ENCODE assay signal across 20 cellular contexts in the genomic region with DNA sequence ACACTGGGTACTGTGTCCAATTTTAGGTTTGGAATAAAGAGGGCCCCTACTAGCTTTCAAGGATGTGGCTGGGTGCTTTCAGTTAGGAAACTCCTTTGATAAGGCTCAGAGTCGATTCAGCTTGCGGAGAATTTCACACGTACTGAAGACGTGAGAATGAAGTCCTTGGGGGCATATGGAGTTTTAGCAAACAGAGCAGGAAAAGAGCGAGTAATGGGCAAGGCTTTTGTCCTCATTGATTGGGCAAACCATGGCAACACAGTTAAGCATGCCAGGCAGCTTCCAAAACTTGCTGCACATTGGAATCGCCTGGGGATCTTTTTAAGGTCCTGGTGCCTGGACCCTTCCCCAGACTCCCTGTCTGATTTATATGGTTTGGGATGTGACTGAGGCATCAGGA. TPM values are rescaled to one million over a fixed set of nuclear protein-coding genes. Genes with fewer than 3 reads are reported as not detected.
"Had no signal": no experiment of that assay in that cellular context is flagged by ENCODE, and none has a peak within 500 bp of the region (broad histone marks: within the 10 kb centered on the region; RNA-seq: fewer than 3 reads in every experiment).

No MANE protein-coding gene starts in this region.

- DNase-seq: activated CD4-positive, alpha-beta T cell treated with anti-CD3 and anti-CD28 coated beads for 4 hours; activated CD8-positive, alpha-beta memory T cell treated with anti-CD3 and anti-CD28 coated beads, Interleukin-2, amount 50 U/mL, for 4 hours; activated CD8-positive, alpha-beta T cell treated with anti-CD3 and anti-CD28 coated beads for 36 hours; activated gamma-delta T cell treated with Interleukin-2 at 50 U/mL for 16 hours; activated naive CD4-positive, alpha-beta T cell treated with anti-CD3 and anti-CD28 coated beads, Interleukin-2, amount 10 ng/mL, durations not matched to agents 7 days and 5 days; activated naive CD8-positive, alpha-beta T cell treated with anti-CD3 and anti-CD28 coated beads for 36 hours; activated T-cell treated with anti-CD3 and anti-CD28 coated beads, Interleukin-2, amount 50 U/mL, for 72 hours; caudate nucleus; NCI-H1092 treated with DMSO at 0.1 percent for 48 hours; NCI-H1417 treated with DMSO at 0.1 percent for 48 hours; NCI-H1694; NCI-H2029; NCI-H510A treated with DMSO at 0.1 percent for 48 hours; PC-3; SHP77; WERI-Rb-1 had no signal

- H3K4me3 Mint-ChIP-seq: activated CD8-positive, alpha-beta T cell treated with anti-CD3 and anti-CD28 coated beads for 36 hours; activated naive CD4-positive, alpha-beta T cell treated with anti-CD3 and anti-CD28 coated beads, Interleukin-2, amount 10 ng/mL, durations not matched to agents 7 days and 5 days; activated naive CD8-positive, alpha-beta T cell treated with anti-CD3 and anti-CD28 coated beads for 36 hours; activated T-cell treated with anti-CD3 and anti-CD28 coated beads, Interleukin-2, amount 50 U/mL, for 72 hours had no signal

- ATAC-seq: activated CD4-positive, CD25-positive, alpha-beta regulatory T cell treated with anti-CD3 and anti-CD28 coated beads, Interleukin-2, amount 50 U/mL, for 24 hours; activated CD8-positive, alpha-beta T cell treated with anti-CD3 and anti-CD28 coated beads for 36 hours; activated T-cell treated with anti-CD3 and anti-CD28 coated beads, Interleukin-2, amount 50 U/mL, for 72 hours; PC-3 had no signal

- H3K36me3 ChIP-seq: WERI-Rb-1 had no signal

- H3K9me3 Mint-ChIP-seq: activated CD8-positive, alpha-beta T cell treated with anti-CD3 and anti-CD28 coated beads for 36 hours; activated naive CD8-positive, alpha-beta T cell treated with anti-CD3 and anti-CD28 coated beads for 36 hours; activated T-helper 2 cell treated with anti-CD3 and anti-CD28 coated beads, Interferon-gamma antibody, Interleukin-2, Interleukin-4, amounts not matched to agents 10 μg/mL and 5 μg/mL and 100 μg/mL, durations not matched to agents 14 hours and 24 hours and 36 hours had no signal

- H3K27ac Mint-ChIP-seq: activated T-cell treated with anti-CD3 and anti-CD28 coated beads, Interleukin-2, amount 50 U/mL, for 72 hours; activated T-helper 2 cell treated with anti-CD3 and anti-CD28 coated beads, Interferon-gamma antibody, Interleukin-2, Interleukin-4, amounts not matched to agents 10 μg/mL and 5 μg/mL and 100 μg/mL, durations not matched to agents 14 hours and 24 hours and 36 hours had no signal

- H3K27me3 Mint-ChIP-seq: activated CD8-positive, alpha-beta T cell treated with anti-CD3 and anti-CD28 coated beads for 36 hours; activated naive CD8-positive, alpha-beta T cell treated with anti-CD3 and anti-CD28 coated beads for 36 hours had no signal

- H3K27ac ChIP-seq: KMS-11, WERI-Rb-1 had no signal

- FAIRE-seq: RCC 7860 had no signal

RNA-seq across cellular contexts. Expression of a gene that starts 29.2 kb away (rescaled TPM):
- total RNA-seq: PC-3 had no signal
